ENCODE assay signal across 8 cellular contexts in the genomic region with DNA sequence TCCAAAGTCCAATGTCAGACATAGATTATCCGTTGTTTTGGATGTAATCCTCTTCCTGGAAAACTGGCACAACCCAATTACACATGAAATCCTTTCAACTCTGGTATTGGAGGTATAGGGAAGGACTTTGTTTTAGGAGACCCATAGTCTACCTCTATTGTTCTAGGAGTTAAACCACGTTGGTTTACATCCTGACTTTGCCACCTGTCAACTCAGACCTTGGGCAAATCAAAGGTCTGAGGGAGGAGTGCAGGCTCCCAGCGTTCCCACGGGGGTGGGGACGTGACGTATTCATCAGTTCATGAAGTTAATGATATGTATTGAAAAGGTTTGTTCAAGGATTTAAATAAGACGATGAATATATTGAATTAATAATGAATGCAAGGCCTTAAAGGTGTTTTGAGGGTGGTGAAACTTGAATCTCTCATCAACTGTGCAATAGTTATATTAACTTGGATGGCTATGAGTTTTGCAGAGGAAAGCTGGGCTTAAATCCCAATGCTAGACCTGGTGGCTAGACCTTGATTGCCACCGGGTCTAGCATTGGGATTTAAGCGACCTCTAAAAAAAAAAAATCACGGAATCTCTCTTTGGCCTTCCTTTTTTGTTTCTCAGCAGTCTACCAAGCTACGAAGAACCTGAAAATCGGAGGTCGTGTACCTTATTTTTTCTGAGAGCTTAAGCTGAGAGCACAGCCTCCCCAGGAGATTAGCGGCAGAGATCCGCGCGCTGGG. TPM values are rescaled to one million over a fixed set of nuclear protein-coding genes. Genes with fewer than 3 reads are reported as not detected.
DNase-seq lines count a peak whose midpoint lies in the region; ATAC-seq and TF ChIP-seq lines count a peak whose summit lies in the region.

No MANE protein-coding gene starts in this region.

- TSS peak; percentile 37 for BruUV-seq in MCF 10A (replicated peaks; lab: Mats Ljungman, UMichigan)

- no peaks in the 10 kb centered on the region for H3K27me3 Mint-ChIP-seq in CD4-positive, CD25-positive, alpha-beta regulatory T cell
- no peaks in the 10 kb centered on the region for H3K27me3 Mint-ChIP-seq in MCF 10A (ENCODE audit: insufficient read depth, unreplicated experiment)

- DNase-seq in CD4-positive, CD25-positive, alpha-beta regulatory T cell, result no peak
- no peak for DNase-seq in MCF 10A (ENCODE audit: unreplicated experiment)
- DNase-seq in mucosa of gallbladder (ENCODE audit: low spot score), result peak; percentile 22
- DNase-seq in superior temporal gyrus (ENCODE audit: extremely low spot score), result no peak
- DNase-seq in globus pallidus (ENCODE audit: low spot score), result no peak

- TF ChIP-seq CTCF in MCF 10A (IDR thresholded peaks at IDR 0.05; ENCODE audit: unreplicated experiment), result no peak

- no peaks in the 10 kb centered on the region for H3K36me3 Mint-ChIP-seq in CD4-positive, CD25-positive, alpha-beta regulatory T cell
- peaks cover 7% of the 10 kb centered on the region for H3K36me3 Mint-ChIP-seq in MCF 10A (ENCODE audit: insufficient read depth, unreplicated experiment)

- no peaks in the 10 kb centered on the region for H3K9me3 ChIP-seq in CD4-positive, CD25-positive, alpha-beta regulatory T cell (ENCODE audit: control insufficient read depth in 2 of 2, low read length in 2 of 2)

- peak overlapping the region; percentile 73 for H3K27ac ChIP-seq in CD4-positive, CD25-positive, alpha-beta regulatory T cell (ENCODE audit: insufficient read depth, low read length, poor library complexity, severe bottlenecking)

- H3K4me3 ChIP-seq in CD4-positive, CD25-positive, alpha-beta regulatory T cell (ENCODE audit: low read depth, low read length), result peak overlapping the region; percentile 69

- intact Hi-C loops in MCF 10A (cut with micrococcal nuclease), result loop anchor here (2.0 kb wide), 1 partner anchor 27 kb away; no protein-coding TSS in a partner anchor

- H3K27me3 ChIP-seq in CD4-positive, CD25-positive, alpha-beta regulatory T cell (ENCODE audit: control insufficient read depth, insufficient read depth, low read length), result no peaks in the 10 kb centered on the region

- CTCF ChIA-PET in MCF 10A (lab: Yijun Ruan, JAX), result interaction anchor here (0.6 to 1.0 kb wide), 4 partner anchors 11 to 157 kb away, joined by 3 to 7 read pairs (median 3); no protein-coding TSS in a partner anchor

- H3K27ac Mint-ChIP-seq in CD4-positive, CD25-positive, alpha-beta regulatory T cell, result peak overlapping the region in 2 of 3 donors; percentile 92 to 94
- peak overlapping the region; percentile 87 for H3K27ac Mint-ChIP-seq in MCF 10A (ENCODE audit: low read depth, unreplicated experiment)

- no peaks in the 10 kb centered on the region for H3K36me3 ChIP-seq in CD4-positive, CD25-positive, alpha-beta regulatory T cell (ENCODE audit: control insufficient read depth, insufficient read depth, low read length)

- peaks cover 0 to 1% (median 0%) of the 10 kb centered on the region in 7 donors for H3K9me3 Mint-ChIP-seq in CD4-positive, CD25-positive, alpha-beta regulatory T cell
- no peaks in the 10 kb centered on the region for H3K9me3 Mint-ChIP-seq in MCF 10A (ENCODE audit: unreplicated experiment)

- peak overlapping the region; percentile 90 to 97 (median 91) for H3K4me3 Mint-ChIP-seq in CD4-positive, CD25-positive, alpha-beta regulatory T cell
- peak overlapping the region; percentile 91 for H3K4me3 Mint-ChIP-seq in MCF 10A (ENCODE audit: unreplicated experiment)

- no peak for ATAC-seq in CD4-positive, CD25-positive, alpha-beta regulatory T cell (ENCODE audit: low read depth in 2 of 2)
- ATAC-seq in HG03457 (IDR thresholded peaks at IDR 0.05; ENCODE audit: unreplicated experiment), result peak; percentile 7
- ATAC-seq in GM18909 (IDR thresholded peaks at IDR 0.05; ENCODE audit: poor library complexity, unreplicated experiment), result no peak
- ATAC-seq in GM21786 (IDR thresholded peaks at IDR 0.05; ENCODE audit: unreplicated experiment), result no peak

- H3K4me1 ChIP-seq in CD4-positive, CD25-positive, alpha-beta regulatory T cell (ENCODE audit: control insufficient read depth, insufficient read depth, low read length, poor library complexity, severe bottlenecking), result peaks cover 9% of the 10 kb centered on the region

- POLR2A ChIA-PET in MCF 10A (lab: Yijun Ruan, JAX), result interaction anchor here (0.5 to 3.8 kb wide), 10 partner anchors 8 to 123 kb away, joined by 3 to 37 read pairs (median 6); partner anchors contain the start of gene RNF135

- H3K4me1 Mint-ChIP-seq in CD4-positive, CD25-positive, alpha-beta regulatory T cell, result peaks cover 0 to 17% (median 13%) of the 10 kb centered on the region in 4 donors
- H3K4me1 Mint-ChIP-seq in MCF 10A (ENCODE audit: insufficient read depth, unreplicated experiment), result peaks cover 16% of the 10 kb centered on the region

RNA-seq across cellular contexts. Expression of gene NF1, which starts 0.7 kb away (rescaled TPM):
- 45.2 TPM for total RNA-seq in CD4-positive, CD25-positive, alpha-beta regulatory T cell
- polyA plus RNA-seq in CD4-positive, CD25-positive, alpha-beta regulatory T cell, result 10 to 100 TPM; 19.7 to 47.3 (median 35.7) TPM
- total RNA-seq in MCF 10A (2022) (58.5 and 60.2 TPM in 2 replicates), mucosa of gallbladder (50.8 TPM)
